15 cellular contexts compared by ENCODE assay signal in the genomic region with DNA sequence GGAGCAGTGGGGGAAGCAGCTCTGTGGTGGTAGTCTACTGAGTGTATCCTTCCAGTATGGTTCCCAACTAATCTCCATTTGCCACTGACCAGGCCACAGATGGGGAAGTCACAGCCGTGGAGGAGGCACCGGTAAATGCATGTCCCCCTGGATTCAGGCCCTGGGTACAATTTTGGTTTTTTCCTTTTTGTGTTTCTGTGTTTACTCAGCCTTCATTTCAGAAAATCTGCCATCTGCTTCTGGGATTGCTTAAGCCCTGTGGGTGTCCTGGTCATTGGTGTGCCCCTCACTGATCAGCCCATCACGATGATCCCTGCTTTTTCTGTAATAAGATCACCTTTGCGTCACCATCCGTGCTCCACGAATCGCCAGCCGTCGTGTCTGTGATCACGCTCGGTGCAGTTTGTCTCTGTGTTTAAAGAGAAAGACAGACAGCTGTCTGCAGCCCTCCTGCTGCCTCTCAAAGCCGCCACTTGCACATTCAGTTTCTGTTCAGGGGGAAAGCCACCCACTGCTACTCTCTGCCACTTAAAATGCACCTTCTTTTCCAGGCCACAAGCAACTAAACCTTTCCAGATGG.
DNase-seq lines count a peak whose midpoint lies in the region; ATAC-seq and TF ChIP-seq lines count a peak whose summit lies in the region.
"Had no signal": no experiment of that assay in that cellular context is flagged by ENCODE, and none has a peak within 500 bp of the region (broad histone marks: within the 10 kb centered on the region; RNA-seq: fewer than 3 reads in every experiment).

No MANE protein-coding gene starts in this region.

- H3K27ac Mint-ChIP-seq in WTC11 (peak overlapping the region; percentile 64; the same call in 1 of the 2 replicates), glutamatergic neuron (ENCODE audit: unreplicated experiment) (peak overlapping the region; percentile 98)

- TF ChIP-seq RAD21 in SK-N-SH (IDR thresholded peaks at IDR 0.05; ENCODE audit: low read length), result no peak

- peak; percentile 60 for DNase-seq in G401 (ENCODE audit: low spot score)
- DNase-seq in NCI-H2171 (lab: John Stamatoyannopoulos, UW), result peak; percentile 27
- no peak for DNase-seq in WTC11 (ENCODE audit: low spot score)
- DNase-seq in glutamatergic neuron, result peak; percentile 32
- DNase-seq in SK-N-SH, result no peak
- no peak for DNase-seq in heart left ventricle
- no peak for DNase-seq in activated gamma-delta T cell (lab: John Stamatoyannopoulos, UW)
- DNase-seq: GOT3, NCI-H1092, PC-3, T-helper 1 cell had no signal

- H4K20me1 ChIP-seq in SK-N-SH (ENCODE audit: insufficient read depth), result no peaks in the 10 kb centered on the region

- H3K79me2 ChIP-seq in SK-N-SH (ENCODE audit: insufficient read depth), result no peaks in the 10 kb centered on the region

- H2AFZ ChIP-seq in SK-N-SH (ENCODE audit: low read depth), result no peak overlapping the region

- H3K4me1 ChIP-seq in SK-N-SH (ENCODE audit: control insufficient read depth in 1 of 2, insufficient read depth in 2 of 2, low read depth in 1 of 2, low read length in 1 of 2) (no peaks in the 10 kb centered on the region; a peak in 1 of 4 replicates), heart left ventricle (no peaks in the 10 kb centered on the region)

- no peak overlapping the region for H3K4me2 ChIP-seq in SK-N-SH

- H3F3A ChIP-seq in SK-N-SH (replicated peaks; ENCODE audit: insufficient read depth), result no peaks in the 10 kb centered on the region

- H3K9me3 Mint-ChIP-seq in WTC11, result no peaks in the 10 kb centered on the region
- H3K9me3 Mint-ChIP-seq in glutamatergic neuron (ENCODE audit: unreplicated experiment), result peaks cover 4% of the 10 kb centered on the region

- no peak for ATAC-seq in WTC11
- no peak for ATAC-seq in heart left ventricle
- ATAC-seq in GM21576 (IDR thresholded peaks at IDR 0.05; ENCODE audit: unreplicated experiment), result no peak
- ATAC-seq: K562, PC-3, Right ventricle myocardium inferior had no signal

- H3K9me3 ChIP-seq in SK-N-SH (no peaks in the 10 kb centered on the region), heart left ventricle (no peaks in the 10 kb centered on the region)

- intact Hi-C loops in heart left ventricle (cut with DNase I), result no loop called here

- no peaks in the 10 kb centered on the region for H3K9me2 ChIP-seq in SK-N-SH

- no peak for TF ChIP-seq POLR2A in heart left ventricle (IDR thresholded peaks at IDR 0.05)

- no peak overlapping the region for H3K9ac ChIP-seq in SK-N-SH

- no peaks in the 10 kb centered on the region for H3K4me1 Mint-ChIP-seq in WTC11
- peaks cover 44% of the 10 kb centered on the region for H3K4me1 Mint-ChIP-seq in glutamatergic neuron (ENCODE audit: low read depth, unreplicated experiment)

- POLR2A ChIA-PET in WTC11 (lab: Charles Lee), result no interaction called here
- POLR2A ChIA-PET in SK-N-SH (lab: Yijun Ruan, JAX), result no interaction called here

- H3K36me3 ChIP-seq in SK-N-SH (replicated peaks in 1 of 2; ENCODE audit: control insufficient read depth in 1 of 2, insufficient read depth in 2 of 2, low read length in 1 of 2) (peaks cover 62 to 85% of the 10 kb centered on the region in 2 experiments), heart left ventricle (peaks cover 6 to 99% (median 81%) of the 10 kb centered on the region in 9 donors)

- no peak overlapping the region; a peak in 1 of 4 replicates for H3K27ac ChIP-seq in SK-N-SH (ENCODE audit: low read depth in 2 of 2, low read length in 1 of 2)
- no peak overlapping the region for H3K27ac ChIP-seq in heart left ventricle
- H3K27ac ChIP-seq: SK-N-MC had no signal

- in situ Hi-C loops in G401 (cut with HindIII; ENCODE audit: low sequenced_read_pairs), result no loop called here

- CTCF ChIA-PET in WTC11 (lab: Charles Lee), result no interaction called here
- CTCF ChIA-PET in SK-N-SH (lab: Yijun Ruan, JAX), result interaction anchor here (0.9 to 1.2 kb wide), 2 partner anchors 25 to 133 kb away, joined by 3 read pairs; no protein-coding TSS in a partner anchor

- TF ChIP-seq EP300 in SK-N-SH (IDR thresholded peaks at IDR 0.05; ENCODE audit: borderline replicate concordance in 1 of 2, low read depth in 1 of 2, low read length in 1 of 2), result no peak

- H3K4me3 ChIP-seq in SK-N-SH (ENCODE audit: low read depth in 2 of 2, low read length in 1 of 2) (no peak overlapping the region), heart left ventricle (no peak overlapping the region)
- H3K4me3 ChIP-seq: K562, SK-N-MC had no signal

- H3K27me3 ChIP-seq in SK-N-SH (ENCODE audit: insufficient read depth) (no peaks in the 10 kb centered on the region), heart left ventricle (no peaks in the 10 kb centered on the region)

- 95% methylated on average over 12 of the region's 12 CpGs for WGBS in SK-N-SH (ENCODE audit: low lambda C conversion rate)
- WGBS in heart left ventricle, 4 donors, result 91 to 93% (median 92%) methylated on average over 12 of the region's 12 CpGs

- TF ChIP-seq CTCF in WTC11 (IDR thresholded peaks at IDR 0.05) (no peak), glutamatergic neuron (IDR thresholded peaks at IDR 0.05; ENCODE audit: partially characterized antibody, unreplicated experiment) (no peak), SK-N-SH (IDR thresholded peaks at IDR 0.05) (no peak), heart left ventricle (IDR thresholded peaks at IDR 0.05) (no peak)

- H3K27me3 Mint-ChIP-seq in WTC11 (ENCODE audit: low read depth), result no peaks in the 10 kb centered on the region
- H3K27me3 Mint-ChIP-seq in glutamatergic neuron (ENCODE audit: unreplicated experiment), result peaks cover 2% of the 10 kb centered on the region

- H3K4me3 Mint-ChIP-seq in WTC11, result no peak overlapping the region
- peak overlapping the region; percentile 78 for H3K4me3 Mint-ChIP-seq in glutamatergic neuron (ENCODE audit: unreplicated experiment)

- H3K36me3 Mint-ChIP-seq in WTC11, result peaks cover 79% of the 10 kb centered on the region
- H3K36me3 Mint-ChIP-seq in glutamatergic neuron (ENCODE audit: unreplicated experiment), result peaks cover 5% of the 10 kb centered on the region

TF ChIP-seq in WTC11, 78 proteins besides CTCF, POLR2A, EP300 and RAD21:
- TF ChIP-seq FOXJ3 (CRISPR knock-in tag; IDR thresholded peaks at IDR 0.05; ENCODE audit: borderline replicate concordance), result no peak

TF ChIP-seq in SK-N-SH, 30 proteins besides CTCF, POLR2A, EP300 and RAD21:
- TF ChIP-seq, protein P1, sequence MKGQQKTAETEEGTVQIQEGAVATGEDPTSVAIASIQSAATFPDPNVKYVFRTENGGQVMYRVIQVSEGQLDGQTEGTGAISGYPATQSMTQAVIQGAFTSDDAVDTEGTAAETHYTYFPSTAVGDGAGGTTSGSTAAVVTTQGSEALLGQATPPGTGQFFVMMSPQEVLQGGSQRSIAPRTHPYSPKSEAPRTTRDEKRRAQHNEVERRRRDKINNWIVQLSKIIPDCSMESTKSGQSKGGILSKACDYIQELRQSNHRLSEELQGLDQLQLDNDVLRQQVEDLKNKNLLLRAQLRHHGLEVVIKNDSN (IDR thresholded peaks at IDR 0.05; ENCODE audit: borderline replicate concordance, low read depth), result no peak
- TF ChIP-seq SIN3A (IDR thresholded peaks at IDR 0.05; ENCODE audit: borderline replicate concordance, low read depth, low read length) (no peak), RCOR1 (IDR thresholded peaks at IDR 0.05; ENCODE audit: low read length) (no peak), FOXJ3 (CRISPR knock-in tag; IDR thresholded peaks at IDR 0.05) (no peak), CHD2 (IDR thresholded peaks at IDR 0.05; ENCODE audit: low read length, partially characterized antibody) (no peak), NFIC (IDR thresholded peaks at IDR 0.05; ENCODE audit: borderline replicate concordance) (no peak)
- TF ChIP-seq, protein P2, sequence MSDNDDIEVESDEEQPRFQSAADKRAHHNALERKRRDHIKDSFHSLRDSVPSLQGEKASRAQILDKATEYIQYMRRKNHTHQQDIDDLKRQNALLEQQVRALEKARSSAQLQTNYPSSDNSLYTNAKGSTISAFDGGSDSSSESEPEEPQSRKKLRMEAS (IDR thresholded peaks at IDR 0.05; ENCODE audit: low read depth), result no peak
- TF ChIP-seq, protein P3, sequence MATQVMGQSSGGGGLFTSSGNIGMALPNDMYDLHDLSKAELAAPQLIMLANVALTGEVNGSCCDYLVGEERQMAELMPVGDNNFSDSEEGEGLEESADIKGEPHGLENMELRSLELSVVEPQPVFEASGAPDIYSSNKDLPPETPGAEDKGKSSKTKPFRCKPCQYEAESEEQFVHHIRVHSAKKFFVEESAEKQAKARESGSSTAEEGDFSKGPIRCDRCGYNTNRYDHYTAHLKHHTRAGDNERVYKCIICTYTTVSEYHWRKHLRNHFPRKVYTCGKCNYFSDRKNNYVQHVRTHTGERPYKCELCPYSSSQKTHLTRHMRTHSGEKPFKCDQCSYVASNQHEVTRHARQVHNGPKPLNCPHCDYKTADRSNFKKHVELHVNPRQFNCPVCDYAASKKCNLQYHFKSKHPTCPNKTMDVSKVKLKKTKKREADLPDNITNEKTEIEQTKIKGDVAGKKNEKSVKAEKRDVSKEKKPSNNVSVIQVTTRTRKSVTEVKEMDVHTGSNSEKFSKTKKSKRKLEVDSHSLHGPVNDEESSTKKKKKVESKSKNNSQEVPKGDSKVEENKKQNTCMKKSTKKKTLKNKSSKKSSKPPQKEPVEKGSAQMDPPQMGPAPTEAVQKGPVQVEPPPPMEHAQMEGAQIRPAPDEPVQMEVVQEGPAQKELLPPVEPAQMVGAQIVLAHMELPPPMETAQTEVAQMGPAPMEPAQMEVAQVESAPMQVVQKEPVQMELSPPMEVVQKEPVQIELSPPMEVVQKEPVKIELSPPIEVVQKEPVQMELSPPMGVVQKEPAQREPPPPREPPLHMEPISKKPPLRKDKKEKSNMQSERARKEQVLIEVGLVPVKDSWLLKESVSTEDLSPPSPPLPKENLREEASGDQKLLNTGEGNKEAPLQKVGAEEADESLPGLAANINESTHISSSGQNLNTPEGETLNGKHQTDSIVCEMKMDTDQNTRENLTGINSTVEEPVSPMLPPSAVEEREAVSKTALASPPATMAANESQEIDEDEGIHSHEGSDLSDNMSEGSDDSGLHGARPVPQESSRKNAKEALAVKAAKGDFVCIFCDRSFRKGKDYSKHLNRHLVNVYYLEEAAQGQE (IDR thresholded peaks at IDR 0.05; ENCODE audit: low read depth, low read length), result no peak

Comparison
In these comparisons a context has a peak if more than half of its experiments do, and no peak if none do; other contexts are left out.
1. DNase-seq: peak in G401 (single experiment), NCI-H2171 (single experiment) and glutamatergic neuron (single experiment); none in WTC11 (single experiment), SK-N-SH (single experiment), heart left ventricle (0 of 5) and activated gamma-delta T cell (single experiment).